8 cellular contexts compared by ENCODE assay signal in genomic region chr12:51678086-51678724, GRCh38.
DNase-seq lines count a peak whose midpoint lies in the region; ATAC-seq and TF ChIP-seq lines count a peak whose summit lies in the region.

No MANE protein-coding gene starts in this region.

- peak; percentile 3 for DNase-seq in activated naive CD4-positive, alpha-beta T cell treated with Interleukin-2 at 50 U/mL for 16 hours
- no peak for DNase-seq in activated naive CD4-positive, alpha-beta T cell (lab: John Stamatoyannopoulos, UW)
- DNase-seq in NAMALWA (ENCODE audit: low spot score) (peak; percentile 62), SW480 (ENCODE audit: low spot score) (peak; percentile 64), nephron progenitor cell (peak; percentile 41), ovary (no peak)

- TF ChIP-seq CTCF in nephron progenitor cell (IDR thresholded peaks at IDR 0.05) (peak; percentile 76), ovary (IDR thresholded peaks at IDR 0.05) (no peak)

- 64 to 69% (median 66%) methylated on average over 5 of the region's 5 CpGs for WGBS in ovary, 3 donors

- H3K27me3 ChIP-seq in ovary = no peaks in the 10 kb centered on the region

- peak; percentile 80 for ATAC-seq in esophagus mucosa
- ATAC-seq in GM19395 (IDR thresholded peaks at IDR 0.05; ENCODE audit: unreplicated experiment) = no peak

- no peak overlapping the region for H3K4me3 Mint-ChIP-seq in nephron progenitor cell

- TF ChIP-seq POLR2A in ovary (IDR thresholded peaks at IDR 0.05) = no peak

- H3K36me3 Mint-ChIP-seq in nephron progenitor cell (ENCODE audit: low read depth) = no peaks in the 10 kb centered on the region

- H3K4me1 Mint-ChIP-seq in nephron progenitor cell = peaks cover 9% of the 10 kb centered on the region

- TF ChIP-seq EP300 in ovary (IDR thresholded peaks at IDR 0.05) = no peak

- H3K9me3 ChIP-seq in ovary = no peaks in the 10 kb centered on the region

- intact Hi-C loops in ovary (cut with DNase I) = no loop called here

- no peaks in the 10 kb centered on the region for H3K36me3 ChIP-seq in ovary

- H3K4me3 ChIP-seq in ovary = no peak overlapping the region

- H3K27ac Mint-ChIP-seq in nephron progenitor cell = no peak overlapping the region

- no peaks in the 10 kb centered on the region for H3K9me3 Mint-ChIP-seq in nephron progenitor cell

- peaks cover 14% of the 10 kb centered on the region for H3K27me3 Mint-ChIP-seq in nephron progenitor cell (ENCODE audit: low read depth, poor library complexity)

- H3K27ac ChIP-seq in ovary = no peak overlapping the region

- H3K4me1 ChIP-seq in ovary (ENCODE audit: insufficient read depth) = no peaks in the 10 kb centered on the region

Comparison
In these comparisons a context has a peak if more than half of its experiments do, and no peak if none do; other contexts are left out.
1. DNase-seq: peak in activated naive CD4-positive, alpha-beta T cell treated with Interleukin-2 at 50 U/mL for 16 hours (single experiment), NAMALWA (single experiment), SW480 (single experiment) and nephron progenitor cell (single experiment); none in activated naive CD4-positive, alpha-beta T cell (0 of 4) and ovary (0 of 5).